Comparison of ENCODE assay signal across 1 cellular context in genomic region chr2:232541961-232542714, GRCh38.
TF ChIP-seq lines count a peak whose summit lies in the region.

No MANE protein-coding gene starts in this region.

TF ChIP-seq in GM12878, 131 proteins besides CTCF, POLR2A, EP300 and RAD21:
- TF ChIP-seq RCOR1 (conservative IDR thresholded peaks at IDR 0.05; ENCODE audit: low read depth, low read length) = no peak
- TF ChIP-seq, protein P1, sequence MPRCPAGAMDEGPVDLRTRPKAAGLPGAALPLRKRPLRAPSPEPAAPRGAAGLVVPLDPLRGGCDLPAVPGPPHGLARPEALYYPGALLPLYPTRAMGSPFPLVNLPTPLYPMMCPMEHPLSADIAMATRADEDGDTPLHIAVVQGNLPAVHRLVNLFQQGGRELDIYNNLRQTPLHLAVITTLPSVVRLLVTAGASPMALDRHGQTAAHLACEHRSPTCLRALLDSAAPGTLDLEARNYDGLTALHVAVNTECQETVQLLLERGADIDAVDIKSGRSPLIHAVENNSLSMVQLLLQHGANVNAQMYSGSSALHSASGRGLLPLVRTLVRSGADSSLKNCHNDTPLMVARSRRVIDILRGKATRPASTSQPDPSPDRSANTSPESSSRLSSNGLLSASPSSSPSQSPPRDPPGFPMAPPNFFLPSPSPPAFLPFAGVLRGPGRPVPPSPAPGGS (IDR thresholded peaks at IDR 0.05; ENCODE audit: borderline replicate concordance, insufficient read depth, low read depth, low read length, poor library complexity, severe bottlenecking) = peak; percentile 9
